1 cellular context compared by ENCODE assay signal in genomic region chr9:135951889-135952663, GRCh38.
TF ChIP-seq lines count a peak whose summit lies in the region.

No MANE protein-coding gene starts in this region.

TF ChIP-seq in K562, 482 proteins besides CTCF, POLR2A, EP300 and RAD21 (continued from another document and continues in another):
- TF ChIP-seq ZNF407 (IDR thresholded peaks at IDR 0.05; ENCODE audit: low read depth) (no peak), ZNF408 (CRISPR knock-in tag; IDR thresholded peaks at IDR 0.05; ENCODE audit: low read depth) (no peak), SETDB1 (IDR thresholded peaks at IDR 0.05; ENCODE audit: low read length) (no peak), MXD1 (CRISPR knock-in tag; IDR thresholded peaks at IDR 0.05; ENCODE audit: borderline replicate concordance, poor library complexity, severe bottlenecking) (no peak), ZNF124 (CRISPR knock-in tag; IDR thresholded peaks at IDR 0.05) (no peak), SRSF1 (IDR thresholded peaks at IDR 0.05; ENCODE audit: low read depth, low read length) (no peak), NCOA1 (IDR thresholded peaks at IDR 0.05; ENCODE audit: low read depth) (peak; percentile 94), MEF2D (tag; conservative IDR thresholded peaks at IDR 0.05; ENCODE audit: low read depth) (peak; percentile 92), BCOR (IDR thresholded peaks at IDR 0.05) (peak; percentile 74; the same call in 1 of the 2 replicates), STAT5B (CRISPR knock-in tag; IDR thresholded peaks at IDR 0.05) (no peak), BRD9 (IDR thresholded peaks at IDR 0.05; ENCODE audit: low read depth, partially characterized antibody) (peak; percentile 39), SP2 (IDR thresholded peaks at IDR 0.05; ENCODE audit: extremely low read depth, low read depth, low read length, poor library complexity, severe bottlenecking) (peak; percentile 12), HLTF (IDR thresholded peaks at IDR 0.05) (peak; percentile 81; the same call in 1 of the 2 replicates), ZNF507 (tag; conservative IDR thresholded peaks at IDR 0.05) (no peak), NBN (IDR thresholded peaks at IDR 0.05; ENCODE audit: low read depth) (peak; percentile 84), XRCC3 (IDR thresholded peaks at IDR 0.05) (no peak), ARID3A (IDR thresholded peaks at IDR 0.05; ENCODE audit: borderline replicate concordance, low read depth, low read length) (peak; percentile 85; the same call in 1 of the 2 replicates), ZNF76 (CRISPR knock-in tag; IDR thresholded peaks at IDR 0.05; ENCODE audit: borderline replicate concordance) (0 out of 2 replicates have a peak, but pooled peaks have one; percentile 32), MAFF (IDR thresholded peaks at IDR 0.05; ENCODE audit: low read length) (no peak), RBM22 (IDR thresholded peaks at IDR 0.05; ENCODE audit: low read depth, low read length, poor library complexity, severe bottlenecking) (no peak), TARDBP (IDR thresholded peaks at IDR 0.05) (peak; percentile 94; the same call in 1 of the 2 replicates), HMBOX1 (IDR thresholded peaks at IDR 0.05) (peak; percentile 93), TGIF2 (CRISPR knock-in tag; IDR thresholded peaks at IDR 0.05) (no peak), TEAD4 (IDR thresholded peaks at IDR 0.05; ENCODE audit: low read length) (peak; percentile 99), TEAD4 (CRISPR knock-in tag; IDR thresholded peaks at IDR 0.05; ENCODE audit: borderline replicate concordance) (no peak), KDM1A (IDR thresholded peaks at IDR 0.05) (no peak), RUNX1 (IDR thresholded peaks at IDR 0.05; ENCODE audit: low read depth) (peak; percentile 98), SIX5 (IDR thresholded peaks at IDR 0.05; ENCODE audit: borderline replicate concordance in 1 of 2, insufficient read depth in 1 of 2, low read depth in 1 of 2, low read length in 2 of 2) (peak in 1 of 2 experiments; percentile 46; a peak in 2 of 4 replicates), ZKSCAN1 (IDR thresholded peaks at IDR 0.05; ENCODE audit: low read depth, low read length) (peak; percentile 77; the same call in 1 of the 2 replicates), HMG20A (CRISPR knock-in tag; conservative IDR thresholded peaks at IDR 0.05) (no peak), ARID1B (IDR thresholded peaks at IDR 0.05) (no peak), ZBTB26 (CRISPR knock-in tag; IDR thresholded peaks at IDR 0.05) (no peak), FOXK2 (conservative IDR thresholded peaks at IDR 0.05 in 1 of 2, IDR thresholded peaks at IDR 0.05 in 1 of 2; ENCODE audit: low read depth in 2 of 2) (peak; percentile 94 to 97), TAL1 (IDR thresholded peaks at IDR 0.05) (peak; percentile 99), ZNF644 (tag; IDR thresholded peaks at IDR 0.05; ENCODE audit: low read depth) (peak; percentile 83; the same call in 1 of the 2 replicates), TCF7L2 (IDR thresholded peaks at IDR 0.05; ENCODE audit: low read depth, low read length) (no peak), ZBTB5 (IDR thresholded peaks at IDR 0.05) (no peak), TEAD1 (CRISPR knock-in tag; IDR thresholded peaks at IDR 0.05) (peak; percentile 10 to 79; a peak in 3 of 4 replicates), TRIM28 (IDR thresholded peaks at IDR 0.05) (no peak), CEBPG (CRISPR knock-in tag; IDR thresholded peaks at IDR 0.05) (0 out of 2 replicates have a peak, but pooled peaks have one; percentile 27), CEBPG (tag; conservative IDR thresholded peaks at IDR 0.05 in 1 of 2, IDR thresholded peaks at IDR 0.05 in 1 of 2) (no peak), CBX2 (IDR thresholded peaks at IDR 0.05; ENCODE audit: insufficient read depth, low read length, poor library complexity, severe bottlenecking) (no peak), ZNF174 (CRISPR knock-in tag; IDR thresholded peaks at IDR 0.05) (no peak), ZNF212 (CRISPR knock-in tag; IDR thresholded peaks at IDR 0.05) (peak; percentile 48; the same call in 1 of the 2 replicates), TEAD2 (tag; IDR thresholded peaks at IDR 0.05) (no peak), CHD1 (IDR thresholded peaks at IDR 0.05; ENCODE audit: low read length) (no peak), ZNF511 (CRISPR knock-in tag; IDR thresholded peaks at IDR 0.05) (peak; percentile 71), EHMT2 (IDR thresholded peaks at IDR 0.05) (peak; percentile 40; the same call in 1 of the 2 replicates), LCOR (CRISPR knock-in tag; IDR thresholded peaks at IDR 0.05) (peak; percentile 98), TFAP4 (CRISPR knock-in tag; IDR thresholded peaks at IDR 0.05; ENCODE audit: borderline replicate concordance) (peak; percentile 94), NR2C2 (CRISPR knock-in tag; IDR thresholded peaks at IDR 0.05) (0 out of 2 replicates have a peak, but pooled peaks have one; percentile 24), NR2C2 (tag; IDR thresholded peaks at IDR 0.05) (no peak), POU5F1 (IDR thresholded peaks at IDR 0.05; ENCODE audit: borderline replicate concordance, low read depth, low read length, partially characterized antibody) (no peak), NFIC (IDR thresholded peaks at IDR 0.05) (no peak)
